1 cellular context compared by ENCODE assay signal in genomic region chrX:77894921-77895886, GRCh38.
TF ChIP-seq lines count a peak whose summit lies in the region.

Gene MAGT1, minus strand, starts transcription at chrX:77895435. Its CDS starts 25 bp downstream, at chrX:77895410.

TF ChIP-seq in H1, 55 proteins besides CTCF, POLR2A, EP300 and RAD21 (continued from another document):
- peak; percentile 79 for TF ChIP-seq PHF8 (conservative IDR thresholded peaks at IDR 0.05; ENCODE audit: low read depth, low read length)
- no peak for TF ChIP-seq MAFK (IDR thresholded peaks at IDR 0.05; ENCODE audit: low read depth, low read length)
- no peak for TF ChIP-seq CHD7 (IDR thresholded peaks at IDR 0.05; ENCODE audit: insufficient replicate concordance, low read length)
